Comparison of ENCODE assay signal across 1 cellular context in the genomic region with DNA sequence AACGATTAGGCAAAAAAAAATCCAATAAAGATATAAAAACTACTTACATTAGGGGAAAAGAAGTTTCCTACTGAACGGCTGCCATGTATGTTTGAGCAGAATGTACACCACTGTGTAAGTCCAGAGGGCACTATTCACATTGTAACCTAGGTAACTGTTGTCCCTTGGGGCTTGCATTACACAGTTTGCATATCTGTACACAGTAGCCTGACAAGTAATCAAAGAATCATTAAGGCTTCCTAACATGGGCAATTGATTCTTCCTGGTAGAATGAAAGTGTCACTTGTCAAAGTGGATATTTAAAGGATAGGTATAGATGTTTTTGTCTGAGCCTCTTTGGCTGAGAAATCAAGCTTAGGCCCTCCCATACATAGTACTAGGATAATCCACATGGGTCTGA.
A peak's percentile ranks its signal among the peaks of the same experiment; 100 is the strongest.
TF ChIP-seq lines count a peak whose summit lies in the region.

No MANE protein-coding gene starts in this region.

TF ChIP-seq in GM12878, 131 proteins besides CTCF, POLR2A, EP300 and RAD21 (continued from another document):
- TF ChIP-seq CUX1 (IDR thresholded peaks at IDR 0.05; ENCODE audit: insufficient replicate concordance, low read depth, low read length) (peak; percentile 41), ETV6 (conservative IDR thresholded peaks at IDR 0.05 in 1 of 2, IDR thresholded peaks at IDR 0.05 in 1 of 2; ENCODE audit: borderline replicate concordance in 1 of 2, low read depth in 1 of 2) (no peak), CREM (IDR thresholded peaks at IDR 0.05; ENCODE audit: low read depth) (no peak), SIX5 (IDR thresholded peaks at IDR 0.05; ENCODE audit: low read depth, low read length, severe bottlenecking) (no peak), ATF7 (IDR thresholded peaks at IDR 0.05; ENCODE audit: low read depth) (no peak), EGR1 (IDR thresholded peaks at IDR 0.05; ENCODE audit: borderline replicate concordance in 1 of 2, low read depth in 2 of 2, low read length in 2 of 2) (no peak), TCF12 (IDR thresholded peaks at IDR 0.05; ENCODE audit: low read depth, low read length) (no peak), BACH1 (IDR thresholded peaks at IDR 0.05; ENCODE audit: borderline replicate concordance) (no peak), TCF3 (IDR thresholded peaks at IDR 0.05; ENCODE audit: borderline replicate concordance, insufficient read depth, low read depth, low read length) (no peak), CHD4 (IDR thresholded peaks at IDR 0.05) (no peak)
